ENCODE assay signal across 17 cellular contexts in genomic region chr7:155194531-155195140, GRCh38.
"Had no signal": no experiment of that assay in that cellular context is flagged by ENCODE, and none has a peak within 500 bp of the region (broad histone marks: within the 10 kb centered on the region; RNA-seq: fewer than 3 reads in every experiment).

No MANE protein-coding gene starts in this region.

- H3K27ac Mint-ChIP-seq: naive thymus-derived CD8-positive, alpha-beta T cell had no signal

- DNase-seq: cortex of kidney; effector memory CD4-positive, alpha-beta T cell; heart left ventricle; hippocampal formation; kidney glomerular epithelial cell; mammary epithelial cell; mucosa of descending colon; naive thymus-derived CD8-positive, alpha-beta T cell; psoas muscle; spleen; stimulated activated CD4-positive, alpha-beta T cell treated with anti-CD3 and anti-CD28 coated beads, Interleukin-15, amount 100 ng/mL, for 24 hours; stimulated activated CD4-positive, alpha-beta T cell treated with anti-CD3 and anti-CD28 coated beads, Interleukin-1b, Interleukin-23, amount 100 ng/mL, for 48 hours; stimulated activated CD4-positive, alpha-beta T cell treated with anti-CD3 and anti-CD28 coated beads, Interleukin-4, amount 100 ng/mL, for 4 hours; stimulated activated naive CD4-positive, alpha-beta T cell treated with Interleukin-2 at 50 U/mL for 16 hours; trophoblast cell had no signal

- H3K27ac ChIP-seq: heart left ventricle, psoas muscle, spleen had no signal

- ATAC-seq: esophagus mucosa; heart left ventricle; mucosa of descending colon; naive thymus-derived CD8-positive, alpha-beta T cell; psoas muscle; sciatic nerve had no signal

- H3K4me1 ChIP-seq: psoas muscle had no signal

- H3K4me3 Mint-ChIP-seq: naive thymus-derived CD8-positive, alpha-beta T cell had no signal

- H3K4me3 ChIP-seq: heart left ventricle, mucosa of descending colon, psoas muscle, spleen had no signal

- H3K36me3 ChIP-seq: heart left ventricle, spleen had no signal
